In genomic region chr2:8500124-8501054, GRCh38 we compare ENCODE assay signal across 1 cellular context.
A peak's percentile ranks its signal among the peaks of the same experiment; 100 is the strongest.
TF ChIP-seq lines count a peak whose summit lies in the region.

No MANE protein-coding gene starts in this region.

TF ChIP-seq in HepG2, 621 proteins besides CTCF, POLR2A, EP300 and RAD21 (continued from another document and continues in another):
- TF ChIP-seq SNAPC5 (CRISPR knock-in tag; IDR thresholded peaks at IDR 0.05; ENCODE audit: borderline replicate concordance) (no peak), ZNF33B (CRISPR knock-in tag; IDR thresholded peaks at IDR 0.05) (0 out of 2 replicates have a peak, but pooled peaks have one; percentile 19), FOXP4 (CRISPR knock-in tag; IDR thresholded peaks at IDR 0.05) (peak; percentile 67; the same call in 1 of the 2 replicates), POLR2G (IDR thresholded peaks at IDR 0.05; ENCODE audit: low read depth, low read length) (no peak), MXI1 (IDR thresholded peaks at IDR 0.05; ENCODE audit: borderline replicate concordance, low read depth, low read length) (no peak), ZNF510 (CRISPR knock-in tag; IDR thresholded peaks at IDR 0.05; ENCODE audit: low read depth) (no peak), HOXA5 (CRISPR knock-in tag; IDR thresholded peaks at IDR 0.05) (no peak), U2AF1 (optimal IDR thresholded peaks at IDR 0.05; ENCODE audit: low read depth, low read length) (no peak), ZBTB2 (CRISPR knock-in tag; IDR thresholded peaks at IDR 0.05; ENCODE audit: low read depth) (no peak), MLXIP (CRISPR knock-in tag; IDR thresholded peaks at IDR 0.05; ENCODE audit: borderline replicate concordance) (no peak), SETDB1 (CRISPR knock-in tag; IDR thresholded peaks at IDR 0.05; ENCODE audit: borderline replicate concordance) (no peak), THAP9 (CRISPR knock-in tag; IDR thresholded peaks at IDR 0.05; ENCODE audit: borderline replicate concordance) (no peak), CENPBD1 (CRISPR knock-in tag; IDR thresholded peaks at IDR 0.05; ENCODE audit: borderline replicate concordance, low read depth) (no peak), KLF15 (CRISPR knock-in tag; IDR thresholded peaks at IDR 0.05; ENCODE audit: borderline replicate concordance) (no peak), NPAS2 (CRISPR knock-in tag; IDR thresholded peaks at IDR 0.05; ENCODE audit: borderline replicate concordance) (no peak), BHLHE40 (IDR thresholded peaks at IDR 0.05; ENCODE audit: low read length) (no peak), MTA3 (CRISPR knock-in tag; IDR thresholded peaks at IDR 0.05) (no peak), DDIT3 (CRISPR knock-in tag; IDR thresholded peaks at IDR 0.05) (no peak), ZNF776 (CRISPR knock-in tag; IDR thresholded peaks at IDR 0.05) (no peak), RARA (CRISPR knock-in tag; IDR thresholded peaks at IDR 0.05) (peak; percentile 90), NCOR1 (IDR thresholded peaks at IDR 0.05; ENCODE audit: borderline replicate concordance, low read length) (no peak), ZNF281 (CRISPR knock-in tag; IDR thresholded peaks at IDR 0.05; ENCODE audit: borderline replicate concordance) (no peak), HNRNPUL1 (IDR thresholded peaks at IDR 0.05; ENCODE audit: low read depth, low read length) (no peak), ZNF768 (CRISPR knock-in tag; IDR thresholded peaks at IDR 0.05) (no peak), CREBL2 (CRISPR knock-in tag; IDR thresholded peaks at IDR 0.05; ENCODE audit: borderline replicate concordance) (no peak), IRF2 (CRISPR knock-in tag; IDR thresholded peaks at IDR 0.05) (0 out of 2 replicates have a peak, but pooled peaks have one; percentile 32), ZBTB38 (CRISPR knock-in tag; IDR thresholded peaks at IDR 0.05) (no peak), SIX1 (CRISPR knock-in tag; IDR thresholded peaks at IDR 0.05; ENCODE audit: borderline replicate concordance) (peak; percentile 77; the same call in 1 of the 2 replicates), KDM1A (CRISPR knock-in tag; IDR thresholded peaks at IDR 0.05) (no peak), ERF (CRISPR knock-in tag; IDR thresholded peaks at IDR 0.05) (no peak), SCMH1 (CRISPR knock-in tag; IDR thresholded peaks at IDR 0.05; ENCODE audit: borderline replicate concordance) (no peak), PPARG (CRISPR knock-in tag; conservative IDR thresholded peaks at IDR 0.05) (peak; percentile 70; the same call in 1 of the 2 replicates), PATZ1 (CRISPR knock-in tag; IDR thresholded peaks at IDR 0.05) (no peak), ZFYVE20 (CRISPR knock-in tag; IDR thresholded peaks at IDR 0.05; ENCODE audit: borderline replicate concordance, low read depth) (no peak), MATR3 (CRISPR knock-in tag; IDR thresholded peaks at IDR 0.05) (no peak), BCLAF1 (IDR thresholded peaks at IDR 0.05) (no peak), ZNF878 (CRISPR knock-in tag; IDR thresholded peaks at IDR 0.05) (no peak), IRF9 (CRISPR knock-in tag; IDR thresholded peaks at IDR 0.05; ENCODE audit: borderline replicate concordance) (no peak), SSRP1 (CRISPR knock-in tag; IDR thresholded peaks at IDR 0.05) (no peak), ZNF275 (CRISPR knock-in tag; IDR thresholded peaks at IDR 0.05; ENCODE audit: borderline replicate concordance) (no peak)
